ENCODE assay signal across 1 cellular context in genomic region chr2:218389333-218390150, GRCh38.
TF ChIP-seq lines count a peak whose summit lies in the region.

No MANE protein-coding gene starts in this region.

TF ChIP-seq in HepG2, 621 proteins besides CTCF, POLR2A, EP300 and RAD21 (continued from another document and continues in another):
- TF ChIP-seq ZNF407 (CRISPR knock-in tag; IDR thresholded peaks at IDR 0.05; ENCODE audit: not compliant biosample characterization) (no peak), CBX1 (IDR thresholded peaks at IDR 0.05; ENCODE audit: low read depth) (peak; percentile 32), ZNF552 (CRISPR knock-in tag; IDR thresholded peaks at IDR 0.05; ENCODE audit: borderline replicate concordance) (no peak), SNAPC4 (CRISPR knock-in tag; IDR thresholded peaks at IDR 0.05) (no peak), ZBTB10 (CRISPR knock-in tag; IDR thresholded peaks at IDR 0.05; ENCODE audit: borderline replicate concordance) (no peak), TOPORS (CRISPR knock-in tag; IDR thresholded peaks at IDR 0.05) (no peak), TEAD3 (CRISPR knock-in tag; optimal IDR thresholded peaks at IDR 0.05; ENCODE audit: borderline replicate concordance) (no peak), MXI1 (IDR thresholded peaks at IDR 0.05; ENCODE audit: borderline replicate concordance, low read depth, low read length) (0 out of 3 replicates have a peak, but pooled peaks have one; percentile 9), HOXA9 (CRISPR knock-in tag; IDR thresholded peaks at IDR 0.05; ENCODE audit: borderline replicate concordance) (no peak), RBFOX2 (IDR thresholded peaks at IDR 0.05; ENCODE audit: low read depth, low read length) (peak; percentile 47; the same call in 1 of the 2 replicates), CERS6 (CRISPR knock-in tag; IDR thresholded peaks at IDR 0.05) (no peak), HNRNPUL1 (IDR thresholded peaks at IDR 0.05; ENCODE audit: low read depth, low read length) (no peak), ZNF292 (CRISPR knock-in tag; IDR thresholded peaks at IDR 0.05; ENCODE audit: borderline replicate concordance, low read depth) (no peak), ZNF777 (CRISPR knock-in tag; IDR thresholded peaks at IDR 0.05) (no peak), GATAD1 (CRISPR knock-in tag; IDR thresholded peaks at IDR 0.05) (peak; percentile 40; the same call in 1 of the 2 replicates), ZNF768 (CRISPR knock-in tag; IDR thresholded peaks at IDR 0.05) (no peak), PATZ1 (CRISPR knock-in tag; IDR thresholded peaks at IDR 0.05) (peak; percentile 79), ZNF691 (CRISPR knock-in tag; IDR thresholded peaks at IDR 0.05; ENCODE audit: borderline replicate concordance, low read depth) (no peak), BATF2 (CRISPR knock-in tag; IDR thresholded peaks at IDR 0.05) (no peak), HNF4G (IDR thresholded peaks at IDR 0.05; ENCODE audit: borderline replicate concordance, low read depth, low read length) (peak; percentile 64), HNF4G (CRISPR knock-in tag; IDR thresholded peaks at IDR 0.05; ENCODE audit: borderline replicate concordance, low read depth) (no peak), NCOA5 (CRISPR knock-in tag; IDR thresholded peaks at IDR 0.05) (no peak), TRIM22 (IDR thresholded peaks at IDR 0.05) (no peak), KDM5A (IDR thresholded peaks at IDR 0.05; ENCODE audit: borderline replicate concordance, low read length) (no peak), ZNF10 (CRISPR knock-in tag; IDR thresholded peaks at IDR 0.05; ENCODE audit: borderline replicate concordance, low read depth) (no peak)
- TF ChIP-seq, protein P1, sequence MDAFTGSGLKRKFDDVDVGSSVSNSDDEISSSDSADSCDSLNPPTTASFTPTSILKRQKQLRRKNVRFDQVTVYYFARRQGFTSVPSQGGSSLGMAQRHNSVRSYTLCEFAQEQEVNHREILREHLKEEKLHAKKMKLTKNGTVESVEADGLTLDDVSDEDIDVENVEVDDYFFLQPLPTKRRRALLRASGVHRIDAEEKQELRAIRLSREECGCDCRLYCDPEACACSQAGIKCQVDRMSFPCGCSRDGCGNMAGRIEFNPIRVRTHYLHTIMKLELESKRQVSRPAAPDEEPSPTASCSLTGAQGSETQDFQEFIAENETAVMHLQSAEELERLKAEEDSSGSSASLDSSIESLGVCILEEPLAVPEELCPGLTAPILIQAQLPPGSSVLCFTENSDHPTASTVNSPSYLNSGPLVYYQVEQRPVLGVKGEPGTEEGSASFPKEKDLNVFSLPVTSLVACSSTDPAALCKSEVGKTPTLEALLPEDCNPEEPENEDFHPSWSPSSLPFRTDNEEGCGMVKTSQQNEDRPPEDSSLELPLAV (CRISPR knock-in tag; conservative IDR thresholded peaks at IDR 0.05; ENCODE audit: low read depth): no peak
- TF ChIP-seq, protein P2, sequence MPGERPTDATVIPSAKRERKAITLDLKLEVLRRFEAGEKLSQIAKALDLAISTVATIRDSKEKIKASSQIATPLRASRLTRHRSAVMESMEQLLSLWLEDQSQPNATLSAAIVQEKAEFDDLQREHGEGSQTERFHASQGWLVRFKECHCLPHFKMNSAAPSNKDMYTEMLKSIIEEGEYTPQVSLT (CRISPR knock-in tag; IDR thresholded peaks at IDR 0.05; ENCODE audit: borderline replicate concordance, low read depth): no peak
